24 cellular contexts compared by ENCODE assay signal in the genomic region with DNA sequence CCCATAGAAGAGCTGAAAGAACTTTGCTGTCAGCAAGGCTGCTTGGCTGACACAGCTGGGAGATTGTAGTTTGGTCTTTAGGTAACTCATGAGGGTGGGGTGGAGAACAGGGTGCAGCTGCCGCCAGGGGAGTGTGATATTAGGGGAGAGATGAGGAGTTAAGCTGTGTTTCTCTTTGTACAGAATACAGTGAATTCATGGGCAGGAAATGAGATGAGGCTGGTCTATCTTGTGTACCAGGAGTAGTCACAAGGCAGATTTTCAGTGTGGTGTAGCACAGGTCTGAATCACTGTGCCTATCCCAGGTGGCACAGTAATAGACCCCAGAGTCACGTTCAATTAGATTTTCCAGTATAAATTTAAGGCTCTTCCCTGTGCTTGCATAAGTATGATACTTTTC.
DNase-seq lines count a peak whose midpoint lies in the region; ATAC-seq lines count a peak whose summit lies in the region.
"Had no signal": no experiment of that assay in that cellular context is flagged by ENCODE, and none has a peak within 500 bp of the region (broad histone marks: within the 10 kb centered on the region; RNA-seq: fewer than 3 reads in every experiment).

No MANE protein-coding gene starts in this region.

- POLR2A ChIA-PET in activated CD8-positive, alpha-beta T cell treated with anti-CD3 and anti-CD28 coated beads, Interleukin-2, amount 10 ng/mL, durations not matched to agents 7 days and 5 days (lab: Charles Lee): no interaction called here

- no peak overlapping the region for H3K4me3 ChIP-seq in thymus (ENCODE audit: low read length)
- H3K4me3 ChIP-seq: adrenal gland; BLaER1 treated with 17β-estradiol and CSF1 and Interleukin-3, amounts not matched to agents 10 nM and 100 nM; HAP-1; ovary; right atrium auricular region; suprapubic skin had no signal

- peak overlapping the region; percentile 59 for H3K27ac Mint-ChIP-seq in activated naive CD4-positive, alpha-beta T cell treated with anti-CD3 and anti-CD28 coated beads, Interleukin-2, amount 50 U/mL, for 24 hours
- peak overlapping the region; percentile 80 for H3K27ac Mint-ChIP-seq in activated CD8-positive, alpha-beta T cell treated with anti-CD3 and anti-CD28 coated beads, Interleukin-2, amount 10 ng/mL, durations not matched to agents 7 days and 5 days
- peak overlapping the region; percentile 93 to 98 (median 94) for H3K27ac Mint-ChIP-seq in immature natural killer cell
- H3K27ac Mint-ChIP-seq: nephron had no signal

- H3K36me3 ChIP-seq in thymus (ENCODE audit: control insufficient read depth, insufficient read depth): no peaks in the 10 kb centered on the region
- H3K36me3 ChIP-seq: adrenal gland, HAP-1, ovary, right atrium auricular region, spleen, suprapubic skin had no signal

- H3K9me3 Mint-ChIP-seq in activated naive CD4-positive, alpha-beta T cell treated with anti-CD3 and anti-CD28 coated beads, Interleukin-2, amount 50 U/mL, for 24 hours: no peaks in the 10 kb centered on the region
- no peaks in the 10 kb centered on the region for H3K9me3 Mint-ChIP-seq in activated CD8-positive, alpha-beta T cell treated with anti-CD3 and anti-CD28 coated beads, Interleukin-2, amount 10 ng/mL, durations not matched to agents 7 days and 5 days (ENCODE audit: insufficient read depth)
- H3K9me3 Mint-ChIP-seq in immature natural killer cell: no peaks in the 10 kb centered on the region
- H3K9me3 Mint-ChIP-seq: mesothelial cell of epicardium, nephron had no signal

- H3K9me3 ChIP-seq in thymus (ENCODE audit: control insufficient read depth): no peaks in the 10 kb centered on the region
- H3K9me3 ChIP-seq: adrenal gland, HAP-1, ovary, right atrium auricular region, spleen, suprapubic skin had no signal

- peaks cover 38% of the 10 kb centered on the region for H3K4me1 Mint-ChIP-seq in activated naive CD4-positive, alpha-beta T cell treated with anti-CD3 and anti-CD28 coated beads, Interleukin-2, amount 50 U/mL, for 24 hours
- H3K4me1 Mint-ChIP-seq in activated CD8-positive, alpha-beta T cell treated with anti-CD3 and anti-CD28 coated beads, Interleukin-2, amount 10 ng/mL, durations not matched to agents 7 days and 5 days (ENCODE audit: low read depth): peaks cover 55% of the 10 kb centered on the region
- H3K4me1 Mint-ChIP-seq in immature natural killer cell: peaks cover 74 to 84% of the 10 kb centered on the region in 2 donors

- WGBS in thymus: 33% methylated on average over 2 of the region's 2 CpGs

- H3K27me3 Mint-ChIP-seq in activated naive CD4-positive, alpha-beta T cell treated with anti-CD3 and anti-CD28 coated beads, Interleukin-2, amount 50 U/mL, for 24 hours: no peaks in the 10 kb centered on the region
- H3K27me3 Mint-ChIP-seq in activated CD8-positive, alpha-beta T cell treated with anti-CD3 and anti-CD28 coated beads, Interleukin-2, amount 10 ng/mL, durations not matched to agents 7 days and 5 days (ENCODE audit: low read depth): no peaks in the 10 kb centered on the region
- peaks cover 2 to 17% (median 3%) of the 10 kb centered on the region in 3 donors for H3K27me3 Mint-ChIP-seq in immature natural killer cell (ENCODE audit: low read depth in 3 of 3)
- H3K27me3 Mint-ChIP-seq: brain had no signal

- H3K4me3 Mint-ChIP-seq in activated naive CD4-positive, alpha-beta T cell treated with anti-CD3 and anti-CD28 coated beads, Interleukin-2, amount 50 U/mL, for 24 hours: peak overlapping the region; percentile 61
- H3K4me3 Mint-ChIP-seq in activated CD8-positive, alpha-beta T cell treated with anti-CD3 and anti-CD28 coated beads, Interleukin-2, amount 10 ng/mL, durations not matched to agents 7 days and 5 days: peak overlapping the region; percentile 71
- peak overlapping the region; percentile 92 to 99 (median 95) for H3K4me3 Mint-ChIP-seq in immature natural killer cell
- H3K4me3 Mint-ChIP-seq: brain, mesothelial cell of epicardium, nephron had no signal

- H3K27me3 ChIP-seq in thymus (ENCODE audit: control insufficient read depth, insufficient read depth): no peaks in the 10 kb centered on the region
- H3K27me3 ChIP-seq: adrenal gland; BLaER1 treated with 17β-estradiol and CSF1 and Interleukin-3, amounts not matched to agents 10 nM and 100 nM; ovary; right atrium auricular region; spleen had no signal

- peaks cover 2% of the 10 kb centered on the region for H3K4me1 ChIP-seq in thymus (ENCODE audit: control insufficient read depth, insufficient read depth, low read length)
- H3K4me1 ChIP-seq: adrenal gland, HAP-1, right atrium auricular region, suprapubic skin had no signal

- peak overlapping the region; percentile 36 for H3K27ac ChIP-seq in thymus (ENCODE audit: low read depth)
- H3K27ac ChIP-seq: adrenal gland, ovary, right atrium auricular region, suprapubic skin had no signal

- CTCF ChIA-PET in activated CD8-positive, alpha-beta T cell treated with anti-CD3 and anti-CD28 coated beads, Interleukin-2, amount 10 ng/mL, durations not matched to agents 7 days and 5 days (lab: Charles Lee): interaction anchor here (0.6 to 5.2 kb wide), 16 partner anchors 10 to 150 kb away, joined by 3 to 95 read pairs (median 6); no protein-coding TSS in a partner anchor

- DNase-seq in activated naive CD4-positive, alpha-beta T cell (lab: John Stamatoyannopoulos, UW): no peak
- DNase-seq in activated CD8-positive, alpha-beta T cell treated with anti-CD3 and anti-CD28 coated beads, Interleukin-2, amount 10 ng/mL, durations not matched to agents 7 days and 5 days: no peak
- DNase-seq in immature natural killer cell (peak in 2 of 3 donors; percentile 50 to 59), left lobe of liver (ENCODE audit: low spot score) (no peak)
- no peak for DNase-seq in stimulated activated naive CD4-positive, alpha-beta T cell treated with Interleukin-2 at 50 U/mL for 16 hours (lab: John Stamatoyannopoulos, UW)
- DNase-seq: activated effector memory CD4-positive, alpha-beta T cell treated with anti-CD3 and anti-CD28 coated beads, Interleukin-2, amount 50 U/mL, for 16 hours; adrenal gland; left ventricle myocardium superior; NCI-H1417 treated with DMSO at 0.1 percent for 48 hours; NCI-H345; ovary; SIG-M5; spleen had no signal

- H3K36me3 Mint-ChIP-seq in activated naive CD4-positive, alpha-beta T cell treated with anti-CD3 and anti-CD28 coated beads, Interleukin-2, amount 50 U/mL, for 24 hours: no peaks in the 10 kb centered on the region
- peaks cover 12% of the 10 kb centered on the region for H3K36me3 Mint-ChIP-seq in activated CD8-positive, alpha-beta T cell treated with anti-CD3 and anti-CD28 coated beads, Interleukin-2, amount 10 ng/mL, durations not matched to agents 7 days and 5 days (ENCODE audit: low read depth)
- H3K36me3 Mint-ChIP-seq in immature natural killer cell: peaks cover 24 to 53% (median 25%) of the 10 kb centered on the region in 3 donors
- H3K36me3 Mint-ChIP-seq: brain, mesothelial cell of epicardium had no signal

- peak; percentile 46 for ATAC-seq in activated CD8-positive, alpha-beta T cell treated with anti-CD3 and anti-CD28 coated beads, Interleukin-2, amount 10 ng/mL, durations not matched to agents 7 days and 5 days
- no peak for ATAC-seq in left lobe of liver
- ATAC-seq in HG03039 (IDR thresholded peaks at IDR 0.05; ENCODE audit: unreplicated experiment): no peak
- ATAC-seq: activated CD4-positive, CD25-positive, alpha-beta regulatory T cell treated with anti-CD3 and anti-CD28 coated beads, Interleukin-2, amount 50 U/mL, for 24 hours; left ventricle myocardium superior had no signal

Comparison
In these comparisons a context has a peak if more than half of its experiments do, and no peak if none do; other contexts are left out.
1. DNase-seq: peak in immature natural killer cell (2 of 3); none in activated naive CD4-positive, alpha-beta T cell (0 of 4), activated CD8-positive, alpha-beta T cell treated with anti-CD3 and anti-CD28 coated beads, Interleukin-2, amount 10 ng/mL, durations not matched to agents 7 days and 5 days (single experiment), left lobe of liver (single experiment) and stimulated activated naive CD4-positive, alpha-beta T cell treated with Interleukin-2 at 50 U/mL for 16 hours (single experiment).
2. Peak in every context shown above with its lines, with median percentiles within 50 percentile points of each other: H3K27ac Mint-ChIP-seq and H3K4me3 Mint-ChIP-seq.